Comparison of ENCODE assay signal across 10 cellular contexts in the genomic region with DNA sequence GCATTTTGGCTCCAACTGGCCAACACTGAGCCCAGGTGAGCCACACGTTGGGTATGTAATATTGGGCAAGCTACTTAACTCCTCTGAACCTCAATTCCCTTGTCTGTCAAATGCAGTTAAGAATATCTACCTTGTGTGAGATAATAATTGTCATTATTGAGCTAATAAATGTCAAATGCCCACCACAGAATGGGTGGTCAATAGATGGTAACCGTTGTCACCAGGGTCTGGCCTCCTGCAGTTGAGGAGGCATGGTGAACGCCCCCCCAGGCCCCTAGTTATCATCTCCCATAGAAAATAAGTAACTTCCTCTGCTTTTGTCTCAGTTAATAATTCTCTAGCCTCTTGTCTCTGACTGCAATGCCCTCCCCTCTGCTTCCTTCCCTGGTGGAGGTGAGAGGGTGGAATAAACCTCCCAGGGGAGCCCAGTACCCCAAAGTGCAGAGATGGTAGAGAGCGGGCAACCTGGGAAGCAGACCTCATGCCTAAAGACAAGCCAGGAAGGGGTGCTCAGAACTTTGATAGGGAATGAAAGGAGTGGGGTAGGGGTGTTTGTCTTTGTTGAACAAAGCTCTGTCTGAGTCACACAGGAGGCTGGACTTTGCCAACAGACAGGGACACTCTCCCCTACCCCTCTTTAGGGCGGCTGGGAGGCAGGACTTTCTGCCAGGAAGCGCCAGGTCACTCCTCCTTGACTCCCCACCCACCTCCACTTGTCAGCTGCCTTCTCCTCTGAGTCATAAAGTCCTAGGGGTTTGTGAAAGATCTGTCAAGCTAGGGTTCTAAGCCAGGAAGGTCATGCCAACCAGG. TPM values are rescaled to one million over a fixed set of nuclear protein-coding genes. Genes with fewer than 3 reads are reported as not detected.
DNase-seq lines count a peak whose midpoint lies in the region; ATAC-seq lines count a peak whose summit lies in the region.
"Had no signal": no experiment of that assay in that cellular context is flagged by ENCODE, and none has a peak within 500 bp of the region (broad histone marks: within the 10 kb centered on the region; RNA-seq: fewer than 3 reads in every experiment).

No MANE protein-coding gene starts in this region.

- ATAC-seq in GM21717 (IDR thresholded peaks at IDR 0.05; ENCODE audit: unreplicated experiment) (no peak), HG02623 (IDR thresholded peaks at IDR 0.05; ENCODE audit: unreplicated experiment) (no peak), HG02571 (IDR thresholded peaks at IDR 0.05; ENCODE audit: unreplicated experiment) (no peak)

- DNase-seq in EL (peak; percentile 53), HUDEP-2 (lab: John Stamatoyannopoulos, UW; ENCODE audit: unreplicated experiment in 76 of 76) (peak in 70 of 76 experiments; percentile 32 to 84 (median 60)), amniotic epithelial cell (ENCODE audit: low read depth) (peak; percentile 35), mucosa of gallbladder (ENCODE audit: low spot score) (peak; percentile 78), middle frontal gyrus (ENCODE audit: extremely low spot score, low spot score) (no peak)
- DNase-seq: GF-D8; stimulated activated CD4-positive, alpha-beta T cell treated with anti-CD3 and anti-CD28 coated beads, Interleukin-4, amount 100 ng/mL, for 4 hours had no signal

RNA-seq across cellular contexts. Expression of a gene that starts 1.3 kb away (rescaled TPM):
- total RNA-seq in mucosa of gallbladder = 26.4 TPM

RNA-seq across cellular contexts. Expression of a gene that starts 2.0 kb away (rescaled TPM):
- 1.0 TPM for total RNA-seq in mucosa of gallbladder

RNA-seq across cellular contexts. Expression of a gene that starts 12.7 kb away (rescaled TPM):
- total RNA-seq in mucosa of gallbladder = not detected

RNA-seq across cellular contexts. Expression of a gene that starts 31.9 kb away (rescaled TPM):
- total RNA-seq in mucosa of gallbladder = 36.3 TPM

RNA-seq across cellular contexts. Expression of a gene that starts 32.5 kb away (rescaled TPM):
- 24.8 TPM for total RNA-seq in mucosa of gallbladder
